ENCODE assay signal across 15 cellular contexts in genomic region chr5:146475190-146475801, GRCh38. TPM values are rescaled to one million over a fixed set of nuclear protein-coding genes. Genes with fewer than 3 reads are reported as not detected.
DNase-seq lines count a peak whose midpoint lies in the region; ATAC-seq and TF ChIP-seq lines count a peak whose summit lies in the region.
"Had no signal": no experiment of that assay in that cellular context is flagged by ENCODE, and none has a peak within 500 bp of the region (broad histone marks: within the 10 kb centered on the region; RNA-seq: fewer than 3 reads in every experiment).

No MANE protein-coding gene starts in this region.

- H3K27me3 ChIP-seq in MM.1S (replicated peaks; ENCODE audit: insufficient read depth, low read length), result no peaks in the 10 kb centered on the region
- H3K27me3 ChIP-seq: sigmoid colon had no signal

- no peaks in the 10 kb centered on the region for H3K27me3 Mint-ChIP-seq in activated T-cell treated with anti-CD3 and anti-CD28 coated beads, Interleukin-2, amount 50 U/mL, for 72 hours (ENCODE audit: low read depth)
- no peaks in the 10 kb centered on the region for H3K27me3 Mint-ChIP-seq in type B pancreatic cell

- H3K4me1 ChIP-seq in MM.1S (ENCODE audit: low read length), result no peaks in the 10 kb centered on the region
- H3K4me1 ChIP-seq: sigmoid colon had no signal

- H3K9ac ChIP-seq in MM.1S (ENCODE audit: low read length), result no peak overlapping the region

- H3K27ac ChIP-seq in MM.1S (ENCODE audit: low read length), result no peak overlapping the region
- H3K27ac ChIP-seq: sigmoid colon, thoracic aorta had no signal

- no peaks in the 10 kb centered on the region for H3K9me3 Mint-ChIP-seq in activated T-cell treated with anti-CD3 and anti-CD28 coated beads, Interleukin-2, amount 50 U/mL, for 72 hours
- H3K9me3 Mint-ChIP-seq in type B pancreatic cell, result no peaks in the 10 kb centered on the region
- H3K9me3 Mint-ChIP-seq: T-helper 1 cell treated with Interleukin-12 subunit alpha and Interleukin-12 subunit beta and Interleukin-4 antibody, amounts not matched to agents 30 μg/mL and 1 μg/mL, for 36 hours had no signal

- no peaks in the 10 kb centered on the region for H3K9me2 ChIP-seq in MM.1S (replicated peaks; ENCODE audit: insufficient read depth, low read length)

- H2AFZ ChIP-seq in MM.1S (ENCODE audit: low read length), result no peak overlapping the region

- H3K4me2 ChIP-seq in MM.1S (ENCODE audit: low read depth, low read length), result no peak overlapping the region

- H3K4me3 ChIP-seq in MM.1S (ENCODE audit: low read length) (no peak overlapping the region), choroid plexus epithelial cell (ENCODE audit: low read depth, low read length) (no peak overlapping the region)
- H3K4me3 ChIP-seq: sigmoid colon, thoracic aorta had no signal

- peaks cover 13 to 46% of the 10 kb centered on the region in 2 donors for H3K36me3 Mint-ChIP-seq in activated T-cell treated with anti-CD3 and anti-CD28 coated beads, Interleukin-2, amount 50 U/mL, for 72 hours (ENCODE audit: insufficient read depth in 2 of 2)
- peaks cover 47% of the 10 kb centered on the region for H3K36me3 Mint-ChIP-seq in type B pancreatic cell

- H3K27ac Mint-ChIP-seq in activated T-cell treated with anti-CD3 and anti-CD28 coated beads, Interleukin-2, amount 50 U/mL, for 72 hours, result peak overlapping the region; percentile 77
- no peak overlapping the region for H3K27ac Mint-ChIP-seq in type B pancreatic cell
- H3K27ac Mint-ChIP-seq: T-helper 1 cell treated with Interleukin-12 subunit alpha and Interleukin-12 subunit beta and Interleukin-4 antibody, amounts not matched to agents 30 μg/mL and 1 μg/mL, for 36 hours had no signal

- TF ChIP-seq CTCF in MM.1S (IDR thresholded peaks at IDR 0.05; ENCODE audit: low read length) (peak; percentile 31), choroid plexus epithelial cell (conservative IDR thresholded peaks at IDR 0.05; ENCODE audit: low read depth, low read length) (peak; percentile 53), type B pancreatic cell (conservative IDR thresholded peaks at IDR 0.05) (peak; percentile 59)

- DNase-seq in activated T-cell treated with anti-CD3 and anti-CD28 coated beads, Interleukin-2, amount 50 U/mL, for 72 hours, result no peak
- no peak for DNase-seq in activated T-cell treated with anti-CD3 and anti-CD28 coated beads, Interleukin-2, amount 50 U/mL, for 48 hours
- DNase-seq in MM.1S (no peak), choroid plexus epithelial cell (ENCODE audit: low read depth) (peak; percentile 25), type B pancreatic cell (ENCODE audit: extremely low spot score, unreplicated experiment) (no peak), pons (ENCODE audit: low spot score) (no peak), retina (no peak)
- DNase-seq: activated gamma-delta T cell treated with Interleukin-2 at 50 U/mL for 16 hours; cerebellar nuclear complex; NCI-H2029; NK-92 treated with Interleukin-12 subunit alpha and Interleukin-12 subunit beta, amount 100 ng/mL, for 24 hours; sigmoid colon had no signal

- H4K20me1 ChIP-seq in MM.1S (ENCODE audit: insufficient read depth, low read length), result no peaks in the 10 kb centered on the region

- no peak overlapping the region for H3K4me3 Mint-ChIP-seq in activated T-cell treated with anti-CD3 and anti-CD28 coated beads, Interleukin-2, amount 50 U/mL, for 72 hours
- H3K4me3 Mint-ChIP-seq in type B pancreatic cell, result no peak overlapping the region
- H3K4me3 Mint-ChIP-seq: T-helper 1 cell treated with Interleukin-12 subunit alpha and Interleukin-12 subunit beta and Interleukin-4 antibody, amounts not matched to agents 30 μg/mL and 1 μg/mL, for 36 hours had no signal

- ATAC-seq in activated T-cell treated with anti-CD3 and anti-CD28 coated beads, Interleukin-2, amount 50 U/mL, for 72 hours (replicated peaks in 1 of 2), result no peak
- ATAC-seq in HG03045 (IDR thresholded peaks at IDR 0.05; ENCODE audit: unreplicated experiment), result no peak

- no peaks in the 10 kb centered on the region for H3K4me1 Mint-ChIP-seq in activated T-cell treated with anti-CD3 and anti-CD28 coated beads, Interleukin-2, amount 50 U/mL, for 72 hours (ENCODE audit: low read depth)
- H3K4me1 Mint-ChIP-seq in type B pancreatic cell (ENCODE audit: unreplicated experiment), result no peaks in the 10 kb centered on the region

- H3K79me2 ChIP-seq in MM.1S (ENCODE audit: low read length), result peaks cover 9% of the 10 kb centered on the region; the same call in 1 of the 2 replicates

- H3K36me3 ChIP-seq in MM.1S (replicated peaks; ENCODE audit: insufficient read depth, low read length), result peaks cover 7% of the 10 kb centered on the region

- H3K9me3 ChIP-seq in MM.1S (replicated peaks; ENCODE audit: insufficient read depth, low read length), result no peaks in the 10 kb centered on the region
- H3K9me3 ChIP-seq: sigmoid colon, thoracic aorta had no signal

- H3F3A ChIP-seq in MM.1S (ENCODE audit: insufficient read depth, low read length), result no peaks in the 10 kb centered on the region

RNA-seq across cellular contexts. Expression of gene TCERG1, which starts 28.2 kb away (rescaled TPM):
- total RNA-seq in activated T-cell treated with anti-CD3 and anti-CD28 coated beads, Interleukin-2, amount 50 U/mL, for 72 hours, result 10 to 100 TPM; 84.5 to 94.1 TPM
- 72.8 and 101 TPM in 2 replicates for total RNA-seq in type B pancreatic cell (ENCODE audit: low replicate concordance)

RNA-seq across cellular contexts. Expression of gene GPR151, which starts 40.7 kb away (rescaled TPM):
- total RNA-seq in activated T-cell treated with anti-CD3 and anti-CD28 coated beads, Interleukin-2, amount 50 U/mL, for 72 hours, result not detected
- not detected in 2 replicates for total RNA-seq in type B pancreatic cell (ENCODE audit: low replicate concordance)
- total RNA-seq: sigmoid colon, thoracic aorta had no signal
